Comparison of ENCODE assay signal across 17 cellular contexts in the genomic region with DNA sequence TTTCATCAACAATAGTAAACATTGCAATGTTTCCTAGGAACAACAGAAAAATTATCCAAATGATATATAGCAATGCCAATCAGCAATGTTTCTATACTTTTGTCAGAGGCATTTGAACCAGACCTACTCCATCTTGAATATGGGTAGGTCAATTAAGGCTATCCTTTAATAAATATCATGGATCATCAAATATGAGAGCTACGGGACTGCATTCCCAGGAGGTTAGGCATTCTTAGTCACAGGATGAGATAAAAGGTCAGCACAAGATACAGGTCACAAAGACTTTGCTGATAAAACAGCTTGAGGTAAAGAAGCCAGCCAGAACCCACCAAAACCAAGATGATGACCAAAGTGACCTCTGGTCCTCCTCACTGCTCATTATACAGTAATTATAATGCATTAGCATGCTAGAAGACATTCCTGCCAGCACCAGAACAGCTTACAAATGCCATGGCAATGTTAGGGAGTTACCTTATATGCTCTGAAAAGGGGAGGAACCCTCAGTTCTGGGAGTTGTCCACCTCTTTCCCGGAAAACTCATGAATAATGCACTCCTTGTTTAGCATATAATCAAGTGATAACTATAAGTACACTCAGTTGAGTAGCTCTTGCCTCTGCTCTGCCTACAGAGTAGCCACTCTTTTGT. TPM values are rescaled to one million over a fixed set of nuclear protein-coding genes. Genes with fewer than 3 reads are reported as not detected.
A peak's percentile ranks its signal among the peaks of the same experiment; 100 is the strongest.
DNase-seq lines count a peak whose midpoint lies in the region; TF ChIP-seq lines count a peak whose summit lies in the region.
"Had no signal": no experiment of that assay in that cellular context is flagged by ENCODE, and none has a peak within 500 bp of the region (broad histone marks: within the 10 kb centered on the region; RNA-seq: fewer than 3 reads in every experiment).

No MANE protein-coding gene starts in this region.

- H3K27me3 ChIP-seq in mammary epithelial cell (ENCODE audit: insufficient read depth, low read length), result no peaks in the 10 kb centered on the region
- H3K27me3 ChIP-seq in endodermal cell (ENCODE audit: control insufficient read depth, insufficient read depth, low read length, poor library complexity, severe bottlenecking), result no peaks in the 10 kb centered on the region
- no peaks in the 10 kb centered on the region for H3K27me3 ChIP-seq in mucosa of rectum (ENCODE audit: control insufficient read depth in 2 of 2, insufficient read depth in 2 of 2, low read length in 2 of 2)
- H3K27me3 ChIP-seq: breast epithelium, heart left ventricle had no signal

- POLR2A ChIA-PET in MCF 10A (lab: Yijun Ruan, JAX), result interaction anchor here (1.9 to 2.4 kb wide), 3 partner anchors 8 to 10 kb away, joined by 4 to 13 read pairs (median 12); partner anchors contain the start of gene SERPINB6

- H3K4me1 Mint-ChIP-seq in MCF 10A (ENCODE audit: insufficient read depth, unreplicated experiment) (peaks cover 14% of the 10 kb centered on the region), endodermal cell (peaks cover 64% of the 10 kb centered on the region)

- H3K27ac Mint-ChIP-seq in MCF 10A (ENCODE audit: low read depth, unreplicated experiment) (no peak overlapping the region), endodermal cell (peak overlapping the region; percentile 16)
- H3K27ac Mint-ChIP-seq: activated naive CD4-positive, alpha-beta T cell treated with anti-CD3 and anti-CD28 coated beads for 36 hours; T-cell; WTC11 had no signal

- no peaks in the 10 kb centered on the region for H3K36me3 Mint-ChIP-seq in MCF 10A (ENCODE audit: insufficient read depth, unreplicated experiment)
- H3K36me3 Mint-ChIP-seq in endodermal cell (ENCODE audit: low read depth), result no peaks in the 10 kb centered on the region
- H3K36me3 Mint-ChIP-seq: T-cell, WTC11 had no signal

- no peak overlapping the region for H3K4me3 Mint-ChIP-seq in MCF 10A (ENCODE audit: unreplicated experiment)
- no peak overlapping the region for H3K4me3 Mint-ChIP-seq in endodermal cell
- H3K4me3 Mint-ChIP-seq: activated naive CD4-positive, alpha-beta T cell treated with anti-CD3 and anti-CD28 coated beads for 36 hours; T-cell; WTC11 had no signal

- peak; percentile 14 for DNase-seq in mammary epithelial cell
- no peak for DNase-seq in MCF 10A (ENCODE audit: unreplicated experiment)
- peak; percentile 50 for DNase-seq in endodermal cell
- DNase-seq in NCI-H1930 (lab: John Stamatoyannopoulos, UW), result no peak
- DNase-seq in T-helper 9 cell, result no peak
- no peak for DNase-seq in inferior parietal cortex (ENCODE audit: extremely low spot score)
- no peak for DNase-seq in GM19238 (ENCODE audit: insufficient read length, low spot score)
- DNase-seq: activated naive CD4-positive, alpha-beta T cell treated with anti-CD3 and anti-CD28 coated beads for 36 hours; effector memory CD4-positive, alpha-beta T cell; heart left ventricle; NCI-H524; psoas muscle; stimulated activated CD4-positive, alpha-beta T cell treated with anti-CD3 and anti-CD28 coated beads, Interleukin-15, amount 100 ng/mL, for 24 hours; T-cell had no signal

- dilution Hi-C loops in mammary epithelial cell (cut with HindIII; ENCODE audit: low sequenced_read_pairs), result loop anchor here (10.0 kb wide), 1 partner anchor 185 kb away; no protein-coding TSS in a partner anchor

- intact Hi-C loops in mammary epithelial cell (cut with micrococcal nuclease) (no loop called here), MCF 10A (cut with micrococcal nuclease) (no loop called here)

- CTCF ChIA-PET in mammary epithelial cell (lab: Charles Lee; ENCODE audit: low non-redundant PET), result interaction anchor here (0.6 kb wide), 2 partner anchors 9 to 101 kb away, joined by 3 read pairs; no protein-coding TSS in a partner anchor
- CTCF ChIA-PET in MCF 10A (lab: Yijun Ruan, JAX), result interaction anchor here (0.5 to 0.9 kb wide), 2 partner anchors 171 to 229 kb away, joined by 3 read pairs; no protein-coding TSS in a partner anchor

- H3K27me3 Mint-ChIP-seq in MCF 10A (ENCODE audit: insufficient read depth, unreplicated experiment) (no peaks in the 10 kb centered on the region), endodermal cell (ENCODE audit: insufficient read depth) (no peaks in the 10 kb centered on the region)

- H4K20me1 ChIP-seq in mammary epithelial cell (ENCODE audit: insufficient read depth, low read length), result no peaks in the 10 kb centered on the region

- H3K4me2 ChIP-seq in mammary epithelial cell (ENCODE audit: insufficient read depth, low read depth, low read length), result no peak overlapping the region

- 63% methylated on average over 2 of the region's 2 CpGs for WGBS in mammary epithelial cell (ENCODE audit: low coverage, missing lambda C conversion rate)
- 65 to 78% methylated on average over 2 of the region's 2 CpGs for WGBS in endodermal cell (ENCODE audit: insufficient coverage in 1 of 2, insufficient read length in 1 of 2), 2 experiments

- H3K9me3 Mint-ChIP-seq in MCF 10A (ENCODE audit: unreplicated experiment) (no peaks in the 10 kb centered on the region), endodermal cell (no peaks in the 10 kb centered on the region)
- H3K9me3 Mint-ChIP-seq: activated naive CD4-positive, alpha-beta T cell treated with anti-CD3 and anti-CD28 coated beads for 36 hours; T-cell; WTC11 had no signal

- in situ Hi-C loops in mammary epithelial cell (cut with MboI; ENCODE audit: low sequenced_read_pairs in 2 of 2), result no loop called here

- H3K9me3 ChIP-seq in mammary epithelial cell (replicated peaks; ENCODE audit: insufficient read depth, low read length) (no peaks in the 10 kb centered on the region), endodermal cell (ENCODE audit: control insufficient read depth, low read length) (no peaks in the 10 kb centered on the region), mucosa of rectum (ENCODE audit: control insufficient read depth in 2 of 2, low read length in 2 of 2) (no peaks in the 10 kb centered on the region)
- H3K9me3 ChIP-seq: breast epithelium, heart left ventricle, psoas muscle had no signal

- H3K79me2 ChIP-seq in mammary epithelial cell (ENCODE audit: insufficient read depth, low read length), result no peaks in the 10 kb centered on the region

- H2AFZ ChIP-seq in mammary epithelial cell (ENCODE audit: low read depth, low read length), result no peak overlapping the region

- H3K9ac ChIP-seq in mammary epithelial cell (ENCODE audit: insufficient read depth, low read length), result no peak overlapping the region
- peak overlapping the region; percentile 24 for H3K9ac ChIP-seq in endodermal cell (ENCODE audit: extremely low read depth, low read length, poor library complexity, severe bottlenecking)
- no peak overlapping the region for H3K9ac ChIP-seq in mucosa of rectum (ENCODE audit: low read depth in 1 of 2, low read length in 2 of 2)

- TF ChIP-seq CTCF in mammary epithelial cell (conservative IDR thresholded peaks at IDR 0.05 in 1 of 2, IDR thresholded peaks at IDR 0.05 in 1 of 2; ENCODE audit: extremely low read depth in 1 of 2, insufficient read depth in 1 of 2, low read depth in 1 of 2, low read length in 2 of 2) (no peak), MCF 10A (IDR thresholded peaks at IDR 0.05; ENCODE audit: unreplicated experiment) (no peak), endodermal cell (conservative IDR thresholded peaks at IDR 0.05) (no peak)

- BruUV-seq in mammary epithelial cell (replicated peaks; lab: Mats Ljungman, UMichigan) (no TSS peak), MCF 10A (replicated peaks; lab: Mats Ljungman, UMichigan) (no TSS peak)

- no peak overlapping the region for H3K4me3 ChIP-seq in mammary epithelial cell (replicated peaks in 1 of 3; ENCODE audit: insufficient read depth in 1 of 3, low read depth in 2 of 3, low read length in 3 of 3)
- no peak overlapping the region for H3K4me3 ChIP-seq in endodermal cell (ENCODE audit: low read length)
- H3K4me3 ChIP-seq in mucosa of rectum (ENCODE audit: low read length in 2 of 2), result no peak overlapping the region
- H3K4me3 ChIP-seq: breast epithelium, heart left ventricle, psoas muscle had no signal

- H3K36me3 ChIP-seq in mammary epithelial cell (ENCODE audit: insufficient read depth, low read length) (no peaks in the 10 kb centered on the region), endodermal cell (ENCODE audit: control insufficient read depth, insufficient read depth, low read length) (no peaks in the 10 kb centered on the region), mucosa of rectum (ENCODE audit: control insufficient read depth in 2 of 2, insufficient read depth in 2 of 2, low read length in 2 of 2) (no peaks in the 10 kb centered on the region)
- H3K36me3 ChIP-seq: breast epithelium, heart left ventricle had no signal

- H3K27ac ChIP-seq in mammary epithelial cell (ENCODE audit: insufficient read depth, low read depth, low read length) (no peak overlapping the region), endodermal cell (ENCODE audit: low read depth, low read length) (no peak overlapping the region), mucosa of rectum (ENCODE audit: low read depth in 2 of 2, low read length in 2 of 2) (peak overlapping the region; percentile 21 to 61)

- H3K4me1 ChIP-seq in mammary epithelial cell (ENCODE audit: insufficient read depth, low read length) (peaks cover 40% of the 10 kb centered on the region), endodermal cell (ENCODE audit: control insufficient read depth, insufficient read depth, low read length) (peaks cover 25% of the 10 kb centered on the region), mucosa of rectum (ENCODE audit: control insufficient read depth in 2 of 2, insufficient read depth in 2 of 2, low read length in 2 of 2) (peaks cover 25 to 44% of the 10 kb centered on the region in 2 donors)
- H3K4me1 ChIP-seq: breast epithelium had no signal

RNA-seq across cellular contexts. Expression of gene SERPINB6, which starts 8.6 kb away (rescaled TPM):
- total RNA-seq in mammary epithelial cell (10 to 100 TPM; 70.0 to 93.3 TPM), MCF 10A (2022) (68.5 and 75.6 TPM in 2 replicates), endodermal cell (100 to 1,000 TPM; 128 to 150 TPM)
- 82.5 TPM for polyA plus RNA-seq in mammary epithelial cell
- polyA minus RNA-seq in mammary epithelial cell, result 123 TPM
- 39.0 TPM for polyA plus RNA-seq in endodermal cell (2013, experiment 1 of 2)
- 39.4 TPM for polyA plus RNA-seq in endodermal cell (2013, experiment 2 of 2)

RNA-seq across cellular contexts. Expression of gene NQO2, which starts 19.8 kb away (rescaled TPM):
- total RNA-seq in mammary epithelial cell (10 to 100 TPM; 17.0 to 20.3 TPM), MCF 10A (2022) (18.6 and 20.0 TPM in 2 replicates), endodermal cell (100 to 1,000 TPM in 1 of 2 donors, 10 to 100 TPM in 1; 50.8 to 199 TPM)
- polyA plus RNA-seq in mammary epithelial cell, result 25.1 TPM
- 31.0 TPM for polyA minus RNA-seq in mammary epithelial cell
- polyA plus RNA-seq in endodermal cell (2013, experiment 1 of 2), result 46.8 TPM
- 40.7 TPM for polyA plus RNA-seq in endodermal cell (2013, experiment 2 of 2)

Comparison
In these comparisons a context has a peak if more than half of its experiments do, and no peak if none do; other contexts are left out.
1. DNase-seq: peak in mammary epithelial cell (single experiment) and endodermal cell (single experiment); none in MCF 10A (single experiment), NCI-H1930 (0 of 2), T-helper 9 cell (single experiment), inferior parietal cortex (single experiment) and GM19238 (single experiment).
2. H3K27ac ChIP-seq: peak in mucosa of rectum (2 of 2); none in mammary epithelial cell (single experiment) and endodermal cell (single experiment).